In the genomic region with DNA sequence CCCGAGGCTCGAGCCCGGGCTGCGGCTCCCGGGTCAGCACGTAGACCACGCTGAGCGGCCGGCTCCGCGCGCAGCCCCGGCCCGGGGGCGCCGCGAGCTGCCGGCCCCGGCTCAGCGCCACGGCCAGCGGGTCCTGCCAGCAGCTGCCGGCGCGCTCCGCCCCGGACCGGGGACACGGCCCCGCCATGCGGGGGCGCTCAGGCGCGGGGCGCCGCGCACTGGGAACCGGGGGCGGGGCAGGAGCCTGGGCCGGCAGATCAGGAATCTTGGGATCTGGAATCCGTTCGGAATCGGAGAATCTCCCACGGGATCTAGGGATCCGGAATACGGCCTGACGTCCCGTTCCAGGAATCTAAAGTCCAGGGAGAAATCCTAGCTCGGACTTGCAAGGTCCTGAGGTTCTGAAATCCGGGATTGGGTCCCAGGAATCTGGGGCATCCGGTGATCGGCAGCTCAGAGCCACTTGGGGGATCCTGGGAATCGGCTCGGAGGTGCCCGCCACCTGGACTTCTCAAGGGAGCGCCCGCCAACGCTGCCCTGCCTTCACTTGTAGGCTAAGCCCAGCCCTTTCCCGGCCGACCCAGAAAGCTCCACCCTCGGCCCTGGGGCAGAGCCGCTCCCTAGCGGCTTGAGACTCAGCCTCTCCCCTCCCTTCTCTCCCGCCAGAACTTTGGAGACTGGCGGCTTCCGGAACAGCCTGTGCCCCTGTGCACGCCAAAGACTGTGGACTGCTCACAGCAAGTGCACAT, we compare ENCODE assay signal across 8 cellular contexts. TPM values are rescaled to one million over a fixed set of nuclear protein-coding genes. Genes with fewer than 3 reads are reported as not detected.
DNase-seq lines count a peak whose midpoint lies in the region; ATAC-seq, FAIRE-seq and TF ChIP-seq lines count a peak whose summit lies in the region.

A gene with protein sequence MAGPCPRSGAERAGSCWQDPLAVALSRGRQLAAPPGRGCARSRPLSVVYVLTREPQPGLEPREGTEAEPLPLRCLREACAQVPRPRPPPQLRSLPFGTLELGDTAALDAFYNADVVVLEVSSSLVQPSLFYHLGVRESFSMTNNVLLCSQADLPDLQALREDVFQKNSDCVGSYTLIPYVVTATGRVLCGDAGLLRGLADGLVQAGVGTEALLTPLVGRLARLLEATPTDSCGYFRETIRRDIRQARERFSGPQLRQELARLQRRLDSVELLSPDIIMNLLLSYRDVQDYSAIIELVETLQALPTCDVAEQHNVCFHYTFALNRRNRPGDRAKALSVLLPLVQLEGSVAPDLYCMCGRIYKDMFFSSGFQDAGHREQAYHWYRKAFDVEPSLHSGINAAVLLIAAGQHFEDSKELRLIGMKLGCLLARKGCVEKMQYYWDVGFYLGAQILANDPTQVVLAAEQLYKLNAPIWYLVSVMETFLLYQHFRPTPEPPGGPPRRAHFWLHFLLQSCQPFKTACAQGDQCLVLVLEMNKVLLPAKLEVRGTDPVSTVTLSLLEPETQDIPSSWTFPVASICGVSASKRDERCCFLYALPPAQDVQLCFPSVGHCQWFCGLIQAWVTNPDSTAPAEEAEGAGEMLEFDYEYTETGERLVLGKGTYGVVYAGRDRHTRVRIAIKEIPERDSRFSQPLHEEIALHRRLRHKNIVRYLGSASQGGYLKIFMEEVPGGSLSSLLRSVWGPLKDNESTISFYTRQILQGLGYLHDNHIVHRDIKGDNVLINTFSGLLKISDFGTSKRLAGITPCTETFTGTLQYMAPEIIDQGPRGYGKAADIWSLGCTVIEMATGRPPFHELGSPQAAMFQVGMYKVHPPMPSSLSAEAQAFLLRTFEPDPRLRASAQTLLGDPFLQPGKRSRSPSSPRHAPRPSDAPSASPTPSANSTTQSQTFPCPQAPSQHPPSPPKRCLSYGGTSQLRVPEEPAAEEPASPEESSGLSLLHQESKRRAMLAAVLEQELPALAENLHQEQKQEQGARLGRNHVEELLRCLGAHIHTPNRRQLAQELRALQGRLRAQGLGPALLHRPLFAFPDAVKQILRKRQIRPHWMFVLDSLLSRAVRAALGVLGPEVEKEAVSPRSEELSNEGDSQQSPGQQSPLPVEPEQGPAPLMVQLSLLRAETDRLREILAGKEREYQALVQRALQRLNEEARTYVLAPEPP (N-terminal part only) (minus strand): TSS at position 551 of the 749 bp plus-strand sequence. CDS start 364 bp downstream, at position 187.

- peaks cover 53% of the 10 kb centered on the region for H3K4me1 Mint-ChIP-seq in activated CD8-positive, alpha-beta T cell treated with anti-CD3 and anti-CD28 coated beads, Interleukin-2, amount 10 ng/mL, durations not matched to agents 7 days and 5 days (ENCODE audit: low read depth)

- TF ChIP-seq POLR2A in stomach (IDR thresholded peaks at IDR 0.05): peak in 1 of 4 donors; percentile 17

- H3K36me3 Mint-ChIP-seq in activated CD8-positive, alpha-beta T cell treated with anti-CD3 and anti-CD28 coated beads, Interleukin-2, amount 10 ng/mL, durations not matched to agents 7 days and 5 days (ENCODE audit: low read depth): no peaks in the 10 kb centered on the region

- peak within 1 kb of the TSS; percentile 56 to 81 (median 76) for H3K4me3 ChIP-seq in stomach

- intact Hi-C loops in stomach (cut with DNase I; ENCODE audit: low total_unique reads): no loop called here

- POLR2A ChIA-PET in activated CD8-positive, alpha-beta T cell treated with anti-CD3 and anti-CD28 coated beads, Interleukin-2, amount 10 ng/mL, durations not matched to agents 7 days and 5 days (lab: Charles Lee): interaction anchor here (0.8 to 2.0 kb wide), 5 partner anchors 10 to 230 kb away, joined by 3 to 18 read pairs (median 3); a partner anchor contains a TSS

- H3K9me3 ChIP-seq in stomach: no peaks in the 10 kb centered on the region

- H3K27me3 ChIP-seq in stomach: no peaks in the 10 kb centered on the region

- 1 to 2% (median 1%) methylated on average over 21 to 67 of the region's 67 CpGs for WGBS in stomach, 5 donors

- H3K4me3 Mint-ChIP-seq in activated CD8-positive, alpha-beta T cell treated with anti-CD3 and anti-CD28 coated beads, Interleukin-2, amount 10 ng/mL, durations not matched to agents 7 days and 5 days: peak within 1 kb of the TSS; percentile 84

- peak; percentile 86 for FAIRE-seq in G401.6 (lab: Jason Lieb, UNC)

- peak in 2 of 7 experiments; percentile 11 to 49 for TF ChIP-seq CTCF in stomach (IDR thresholded peaks at IDR 0.05)

- H3K4me1 ChIP-seq in stomach: peaks cover 31 to 55% (median 37%) of the 10 kb centered on the region in 4 donors

- H3K27ac ChIP-seq in epithelial cell of prostate: peak within 1 kb of the TSS; percentile 95
- peak within 1 kb of the TSS; percentile 87 to 98 (median 96) for H3K27ac ChIP-seq in stomach

- TF ChIP-seq EP300 in stomach (IDR thresholded peaks at IDR 0.05): no peak

- no peaks in the 10 kb centered on the region for H3K9me3 Mint-ChIP-seq in activated CD8-positive, alpha-beta T cell treated with anti-CD3 and anti-CD28 coated beads, Interleukin-2, amount 10 ng/mL, durations not matched to agents 7 days and 5 days (ENCODE audit: insufficient read depth)

- peak within 1 kb of the TSS; percentile 84 for H3K27ac Mint-ChIP-seq in activated CD8-positive, alpha-beta T cell treated with anti-CD3 and anti-CD28 coated beads, Interleukin-2, amount 10 ng/mL, durations not matched to agents 7 days and 5 days

- H3K36me3 ChIP-seq in stomach: peaks cover 21 to 31% (median 28%) of the 10 kb centered on the region in 4 donors

- CTCF ChIA-PET in activated CD8-positive, alpha-beta T cell treated with anti-CD3 and anti-CD28 coated beads, Interleukin-2, amount 10 ng/mL, durations not matched to agents 7 days and 5 days (lab: Charles Lee): interaction anchor here (0.7 to 3.6 kb wide), 27 partner anchors 9 to 240 kb away, joined by 3 to 58 read pairs (median 5); a partner anchor contains a TSS

- ATAC-seq in HG02981 (IDR thresholded peaks at IDR 0.05; ENCODE audit: unreplicated experiment) (peak; percentile 14), GM18868 (IDR thresholded peaks at IDR 0.05; ENCODE audit: unreplicated experiment) (no peak)
- peak; percentile 52 for ATAC-seq in activated CD8-positive, alpha-beta T cell treated with anti-CD3 and anti-CD28 coated beads, Interleukin-2, amount 10 ng/mL, durations not matched to agents 7 days and 5 days

- DNase-seq in NCI-H446 (lab: John Stamatoyannopoulos, UW): peak; percentile 46 to 87
- peak; percentile 52 for DNase-seq in activated CD8-positive, alpha-beta T cell treated with anti-CD3 and anti-CD28 coated beads, Interleukin-2, amount 10 ng/mL, durations not matched to agents 7 days and 5 days
- DNase-seq in epithelial cell of prostate (ENCODE audit: low read depth, low spot score): no peak
- DNase-seq in mesenteric fat pad (ENCODE audit: low spot score): peak; percentile 95
- peak; percentile 90 for DNase-seq in stomach

- no peaks in the 10 kb centered on the region for H3K27me3 Mint-ChIP-seq in activated CD8-positive, alpha-beta T cell treated with anti-CD3 and anti-CD28 coated beads, Interleukin-2, amount 10 ng/mL, durations not matched to agents 7 days and 5 days (ENCODE audit: low read depth)

RNA-seq across cellular contexts. Expression of the gene that starts here (rescaled TPM):
- 10 to 100 TPM in 1 of 2 experiments, 1 to 10 TPM in 1; 7.8 to 12.3 TPM for total RNA-seq in activated CD8-positive, alpha-beta T cell treated with anti-CD3 and anti-CD28 coated beads, Interleukin-2, amount 10 ng/mL, durations not matched to agents 7 days and 5 days
- total RNA-seq in mesenteric fat pad: 95.0 TPM
- 10 to 100 TPM; 11.6 to 38.5 (median 25.8) TPM for total RNA-seq in stomach
- polyA plus RNA-seq in stomach: 100 to 1,000 TPM in 1 of 3 donors, 10 to 100 TPM in 2; 43.4 to 110 (median 48.0) TPM
